23 cellular contexts compared by ENCODE assay signal in genomic region chr10:101935431-101935830, GRCh38.
DNase-seq lines count a peak whose midpoint lies in the region; ATAC-seq, FAIRE-seq and TF ChIP-seq lines count a peak whose summit lies in the region.
"Had no signal": no experiment of that assay in that cellular context is flagged by ENCODE, and none has a peak within 500 bp of the region (broad histone marks: within the 10 kb centered on the region; RNA-seq: fewer than 3 reads in every experiment).

No MANE protein-coding gene starts in this region.

- CTCF ChIA-PET in SK-N-SH (lab: Yijun Ruan, JAX) = interaction anchor here (1.1 to 1.3 kb wide), 2 partner anchors 100 to 138 kb away, joined by 3 read pairs; no protein-coding TSS in a partner anchor

- H3K36me3 ChIP-seq in SK-N-SH (replicated peaks in 1 of 2; ENCODE audit: control insufficient read depth in 1 of 2, insufficient read depth in 2 of 2, low read length in 1 of 2) (peaks cover 0 to 9% of the 10 kb centered on the region in 2 experiments), neural progenitor cell (no peaks in the 10 kb centered on the region), small intestine (ENCODE audit: control insufficient read depth in 2 of 2, insufficient read depth in 2 of 2, low read length in 2 of 2) (peaks cover 2 to 10% of the 10 kb centered on the region in 2 donors), upper lobe of right lung (peaks cover 11% of the 10 kb centered on the region)

- H4K20me1 ChIP-seq in SK-N-SH (ENCODE audit: insufficient read depth) (no peaks in the 10 kb centered on the region), neural progenitor cell (ENCODE audit: low read depth) (no peaks in the 10 kb centered on the region)

- peaks cover 29% of the 10 kb centered on the region for H3F3A ChIP-seq in SK-N-SH (replicated peaks; ENCODE audit: insufficient read depth)
- peaks cover 3% of the 10 kb centered on the region for H3F3A ChIP-seq in neural progenitor cell (ENCODE audit: low read depth)

- H3K27me3 ChIP-seq in SK-N-SH (ENCODE audit: insufficient read depth) (no peaks in the 10 kb centered on the region), neural progenitor cell (no peaks in the 10 kb centered on the region), small intestine (ENCODE audit: control insufficient read depth in 2 of 2, insufficient read depth in 2 of 2, low read length in 2 of 2) (no peaks in the 10 kb centered on the region), upper lobe of right lung (no peaks in the 10 kb centered on the region)

- H3K9ac ChIP-seq in SK-N-SH = no peak overlapping the region
- no peak overlapping the region for H3K9ac ChIP-seq in neural progenitor cell

- TF ChIP-seq EP300 in SK-N-SH (IDR thresholded peaks at IDR 0.05; ENCODE audit: borderline replicate concordance in 1 of 2, low read depth in 1 of 2, low read length in 1 of 2) = no peak

- H3K27me3 Mint-ChIP-seq in neural progenitor cell (ENCODE audit: insufficient read depth, low read depth) = peaks cover 2% of the 10 kb centered on the region
- H3K27me3 Mint-ChIP-seq: IgD-negative memory B cell had no signal

- H3K4me1 ChIP-seq in SK-N-SH (ENCODE audit: control insufficient read depth in 1 of 2, insufficient read depth in 2 of 2, low read depth in 1 of 2, low read length in 1 of 2) = peaks cover 2 to 33% of the 10 kb centered on the region in 2 experiments
- peaks cover 20% of the 10 kb centered on the region for H3K4me1 ChIP-seq in neural progenitor cell
- H3K4me1 ChIP-seq in small intestine (ENCODE audit: control insufficient read depth in 2 of 2, insufficient read depth in 1 of 2, low read depth in 1 of 2, low read length in 1 of 2) = no peaks in the 10 kb centered on the region
- H3K4me1 ChIP-seq in upper lobe of right lung = no peaks in the 10 kb centered on the region

- no peak overlapping the region for H3K27ac Mint-ChIP-seq in neural progenitor cell
- H3K27ac Mint-ChIP-seq: CD14-positive monocyte, IgD-negative memory B cell had no signal

- no peaks in the 10 kb centered on the region for H3K9me2 ChIP-seq in SK-N-SH

- peaks cover 7% of the 10 kb centered on the region for H3K4me1 Mint-ChIP-seq in neural progenitor cell

- no peaks in the 10 kb centered on the region for H3K9me3 ChIP-seq in SK-N-SH
- no peaks in the 10 kb centered on the region for H3K9me3 ChIP-seq in neural progenitor cell (ENCODE audit: low read depth)
- no peaks in the 10 kb centered on the region for H3K9me3 ChIP-seq in small intestine (ENCODE audit: control insufficient read depth, low read depth)
- H3K9me3 ChIP-seq in upper lobe of right lung = no peaks in the 10 kb centered on the region

- TF ChIP-seq CTCF in SK-N-SH (IDR thresholded peaks at IDR 0.05) = no peak
- no peak for TF ChIP-seq CTCF in fibroblast of the aortic adventitia (IDR thresholded peaks at IDR 0.05; ENCODE audit: insufficient read depth, low read length)
- TF ChIP-seq CTCF in neural progenitor cell (IDR thresholded peaks at IDR 0.05) = no peak
- no peak for TF ChIP-seq CTCF in foreskin fibroblast (IDR thresholded peaks at IDR 0.05; ENCODE audit: low read depth, low read length)
- TF ChIP-seq CTCF in upper lobe of right lung (IDR thresholded peaks at IDR 0.05) = no peak

- no peak overlapping the region for H3K4me2 ChIP-seq in SK-N-SH
- H3K4me2 ChIP-seq in neural progenitor cell = no peak overlapping the region

- intact Hi-C loops in upper lobe of right lung (cut with DNase I) = no loop called here

- no peak for ATAC-seq in SK-N-SH treated with all-trans-retinoic acid at 6 μM for 48 hours
- no peak for ATAC-seq in upper lobe of right lung
- ATAC-seq: PC-3 had no signal

- H3K79me2 ChIP-seq in SK-N-SH (ENCODE audit: insufficient read depth) (no peaks in the 10 kb centered on the region), neural progenitor cell (ENCODE audit: low read depth) (no peaks in the 10 kb centered on the region)

- WGBS in SK-N-SH (ENCODE audit: low lambda C conversion rate) = 97% methylated on average over 2 of the region's 2 CpGs
- 90 to 98% (median 96%) methylated on average over 2 of the region's 2 CpGs for WGBS in small intestine, 3 donors

- H3K36me3 Mint-ChIP-seq in neural progenitor cell = peaks cover 3% of the 10 kb centered on the region

- H2AFZ ChIP-seq in SK-N-SH (ENCODE audit: low read depth) (no peak overlapping the region), neural progenitor cell (replicated peaks) (no peak overlapping the region)

- no peak overlapping the region for H3K27ac ChIP-seq in SK-N-SH (ENCODE audit: low read depth in 2 of 2, low read length in 1 of 2)
- peak overlapping the region; percentile 38 for H3K27ac ChIP-seq in neural progenitor cell
- H3K27ac ChIP-seq in small intestine (ENCODE audit: low read depth in 1 of 2, low read length in 1 of 2) = no peak overlapping the region
- no peak overlapping the region for H3K27ac ChIP-seq in upper lobe of right lung

- POLR2A ChIA-PET in SK-N-SH (lab: Yijun Ruan, JAX) = no interaction called here

- H3K9me3 Mint-ChIP-seq in neural progenitor cell = no peaks in the 10 kb centered on the region
- H3K9me3 Mint-ChIP-seq: IgD-negative memory B cell had no signal

- no peak for TF ChIP-seq RAD21 in SK-N-SH (IDR thresholded peaks at IDR 0.05; ENCODE audit: low read length)

- peak; percentile 56 for FAIRE-seq in GM12892 (lab: Jason Lieb, UNC)
- FAIRE-seq in small intestine (lab: Jason Lieb, UNC) = no peak
- FAIRE-seq: HTR-8/SVneo had no signal

- no peak overlapping the region for H3K4me3 ChIP-seq in SK-N-SH (ENCODE audit: low read depth in 2 of 2, low read length in 1 of 2)
- no peak overlapping the region for H3K4me3 ChIP-seq in fibroblast of the aortic adventitia (ENCODE audit: low read depth, low read length)
- H3K4me3 ChIP-seq in neural progenitor cell = no peak overlapping the region
- no peak overlapping the region for H3K4me3 ChIP-seq in small intestine (ENCODE audit: low read depth in 1 of 2, low read length in 2 of 2)
- H3K4me3 ChIP-seq in foreskin fibroblast (ENCODE audit: low read depth in 1 of 2, low read length in 2 of 2) = no peak overlapping the region
- H3K4me3 ChIP-seq in upper lobe of right lung = no peak overlapping the region

- no peak overlapping the region for H3K4me3 Mint-ChIP-seq in neural progenitor cell
- H3K4me3 Mint-ChIP-seq: CD14-positive monocyte, IgD-negative memory B cell had no signal

- TF ChIP-seq POLR2A in GM12892 (IDR thresholded peaks at IDR 0.05; ENCODE audit: low read depth, low read length) = no peak

- no peak for DNase-seq in SK-N-SH
- DNase-seq in GM12892 (ENCODE audit: insufficient read length) = no peak
- peak; percentile 15 for DNase-seq in fibroblast of the aortic adventitia (ENCODE audit: low read depth)
- peak; percentile 9 for DNase-seq in neural progenitor cell (ENCODE audit: low spot score)
- DNase-seq in small intestine = no peak
- DNase-seq in foreskin fibroblast = no peak
- DNase-seq in upper lobe of right lung = no peak
- DNase-seq: 8988T, DMS 273 treated with DMSO at 0.1 percent for 48 hours, DND-41, H7, Kasumi-1, MM.1S, NCI-H1092 treated with DMSO at 0.1 percent for 48 hours, NCI-H1694, NCI-H2081 treated with DMSO at 0.1 percent for 48 hours, NCI-H524, PC-3, RPMI8226 had no signal

TF ChIP-seq in SK-N-SH, 30 proteins besides CTCF, POLR2A, EP300 and RAD21:
- TF ChIP-seq RFX5 (IDR thresholded peaks at IDR 0.05; ENCODE audit: low read length) (no peak), TCF12 (IDR thresholded peaks at IDR 0.05) (peak; percentile 22; the same call in 1 of the 2 replicates)

TF ChIP-seq in SK-N-SH treated with all-trans-retinoic acid at 6 μM for 48 hours, 23 proteins besides CTCF, POLR2A, EP300 and RAD21 (continues in another document):
- TF ChIP-seq TCF4 (CRISPR knock-in tag; IDR thresholded peaks at IDR 0.05; ENCODE audit: borderline replicate concordance) (no peak), GLIS3 (CRISPR knock-in tag; IDR thresholded peaks at IDR 0.05) (no peak), ZNF565 (CRISPR knock-in tag; conservative IDR thresholded peaks at IDR 0.05; ENCODE audit: low read depth) (no peak), SNAI2 (CRISPR knock-in tag; IDR thresholded peaks at IDR 0.05) (no peak), PPARA (CRISPR knock-in tag; IDR thresholded peaks at IDR 0.05; ENCODE audit: borderline replicate concordance) (no peak), CSRNP3 (CRISPR knock-in tag; IDR thresholded peaks at IDR 0.05) (no peak), RARB (CRISPR knock-in tag; IDR thresholded peaks at IDR 0.05) (no peak), PATZ1 (CRISPR knock-in tag; IDR thresholded peaks at IDR 0.05; ENCODE audit: borderline replicate concordance) (no peak), ZFP30 (CRISPR knock-in tag; IDR thresholded peaks at IDR 0.05) (no peak), CSDC2 (CRISPR knock-in tag; IDR thresholded peaks at IDR 0.05) (no peak), ZC3H10 (CRISPR knock-in tag; IDR thresholded peaks at IDR 0.05) (no peak)

Comparison
In these comparisons a context has a peak if more than half of its experiments do, and no peak if none do; other contexts are left out.
1. DNase-seq: peak in fibroblast of the aortic adventitia (single experiment) and neural progenitor cell (single experiment); none in SK-N-SH (single experiment), GM12892 (single experiment), small intestine (single experiment), foreskin fibroblast (0 of 2) and upper lobe of right lung (single experiment).